ENCODE assay signal across 9 cellular contexts in the genomic region with DNA sequence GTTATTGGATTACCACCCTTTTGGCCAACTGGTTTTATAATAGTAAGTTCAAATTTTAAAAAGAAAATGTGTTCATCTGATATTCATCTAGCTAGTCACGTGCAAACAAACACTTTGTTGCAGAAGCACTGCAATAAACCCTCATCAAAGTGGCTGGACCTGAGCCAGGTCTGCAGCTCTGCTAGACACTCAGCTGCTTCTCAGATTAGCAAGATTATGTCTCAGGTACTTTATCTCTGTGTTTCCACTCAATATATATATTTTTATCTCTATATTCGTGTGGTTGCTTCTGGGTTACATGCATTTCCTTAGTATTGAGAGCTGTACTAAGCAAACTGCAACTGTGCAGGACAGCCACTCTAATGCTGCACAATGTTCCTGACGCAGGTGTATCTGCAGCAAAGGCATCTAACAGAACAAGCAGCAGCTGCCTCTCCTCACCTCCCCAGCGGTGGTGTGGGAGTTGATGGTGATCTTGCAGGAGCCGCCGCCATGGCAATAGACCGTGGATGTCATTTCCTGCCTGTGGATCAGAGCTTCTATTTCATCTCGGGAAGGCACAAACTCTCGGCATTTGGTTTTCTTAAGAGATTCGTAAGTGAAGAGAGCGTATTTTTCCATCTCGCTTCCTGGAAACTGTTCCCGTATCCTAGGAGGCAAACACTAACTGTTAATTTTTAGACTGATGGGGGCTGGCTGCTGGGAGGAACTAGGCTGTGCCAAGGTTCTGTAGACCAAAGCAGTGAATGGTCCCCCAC. TPM values are rescaled to one million over a fixed set of nuclear protein-coding genes. Genes with fewer than 3 reads are reported as not detected.
DNase-seq lines count a peak whose midpoint lies in the region; ATAC-seq and TF ChIP-seq lines count a peak whose summit lies in the region.
"Had no signal": no experiment of that assay in that cellular context is flagged by ENCODE, and none has a peak within 500 bp of the region (broad histone marks: within the 10 kb centered on the region; RNA-seq: fewer than 3 reads in every experiment).

No MANE protein-coding gene starts in this region.

- POLR2A ChIA-PET in CD8-positive, alpha-beta T cell (lab: Charles Lee), result interaction anchor here (0.7 to 1.6 kb wide), 2 partner anchors 57 to 81 kb away, joined by 3 to 4 read pairs; a partner anchor contains a TSS

- H3K4me3 Mint-ChIP-seq in CD8-positive, alpha-beta T cell, result peak overlapping the region; percentile 35

- peak; percentile 61 for ATAC-seq in CD8-positive, alpha-beta T cell
- ATAC-seq in GM19397 (IDR thresholded peaks at IDR 0.05; ENCODE audit: unreplicated experiment), result no peak

- 79 to 80% (median 79%) methylated on average over 13 of the region's 13 CpGs for WGBS in ovary, 3 donors

- peak overlapping the region; percentile 42 for H3K27ac Mint-ChIP-seq in CD8-positive, alpha-beta T cell

- TF ChIP-seq CTCF in CD8-positive, alpha-beta T cell (IDR thresholded peaks at IDR 0.05), result no peak
- TF ChIP-seq CTCF in ovary (IDR thresholded peaks at IDR 0.05), result no peak

- TF ChIP-seq EP300 in ovary (IDR thresholded peaks at IDR 0.05), result no peak

- no peaks in the 10 kb centered on the region for H3K9me3 Mint-ChIP-seq in CD8-positive, alpha-beta T cell

- H3K9me3 ChIP-seq in CD8-positive, alpha-beta T cell (ENCODE audit: low read length), result no peaks in the 10 kb centered on the region
- H3K9me3 ChIP-seq in ovary, result no peaks in the 10 kb centered on the region
- H3K9me3 ChIP-seq: vagina had no signal

- H3K27me3 ChIP-seq in CD8-positive, alpha-beta T cell (ENCODE audit: insufficient read depth, low read length), result no peaks in the 10 kb centered on the region
- H3K27me3 ChIP-seq in ovary, result no peaks in the 10 kb centered on the region
- H3K27me3 ChIP-seq: vagina had no signal

- DNase-seq in CD8-positive, alpha-beta T cell, result peak in 6 of 7 experiments; percentile 14 to 71 (median 49)
- peak; percentile 19 for DNase-seq in NCI-H1436 (lab: John Stamatoyannopoulos, UW)
- DNase-seq in activated T-cell treated with anti-CD3 and anti-CD28 coated beads, Interleukin-2, amount 50 U/mL, for 48 hours, result peak; percentile 33 to 46
- DNase-seq in left kidney (ENCODE audit: low read depth, low spot score), result peak; percentile 90
- DNase-seq in ovary, result no peak
- DNase-seq in activated CD4-positive, CD25-positive, alpha-beta regulatory T cell treated with anti-CD3 and anti-CD28 coated beads, Interleukin-2, amount 50 U/mL, for 72 hours, result no peak
- no peak for DNase-seq in NCI-H526 (lab: John Stamatoyannopoulos, UW)

- H3K4me3 ChIP-seq in CD8-positive, alpha-beta T cell (ENCODE audit: low read depth, low read length), result peak overlapping the region; percentile 20
- no peak overlapping the region for H3K4me3 ChIP-seq in ovary
- H3K4me3 ChIP-seq: vagina had no signal

- no peaks in the 10 kb centered on the region for H3K36me3 Mint-ChIP-seq in CD8-positive, alpha-beta T cell

- H3K27me3 Mint-ChIP-seq in CD8-positive, alpha-beta T cell (ENCODE audit: low read depth), result no peaks in the 10 kb centered on the region

- H3K36me3 ChIP-seq in CD8-positive, alpha-beta T cell (ENCODE audit: insufficient read depth, low read length), result no peaks in the 10 kb centered on the region
- H3K36me3 ChIP-seq in ovary, result no peaks in the 10 kb centered on the region

- intact Hi-C loops in CD8-positive, alpha-beta T cell (cut with DNase I, micrococcal nuclease), result loop anchor here in 1 of 2 experiments (10.0 kb wide), 1 partner anchor 509 kb away; no protein-coding TSS in a partner anchor
- intact Hi-C loops in ovary (cut with DNase I), result no loop called here

- CTCF ChIA-PET in CD8-positive, alpha-beta T cell (lab: Charles Lee), result interaction anchor here (1.3 to 1.7 kb wide), 2 partner anchors 100 to 183 kb away, joined by 3 to 5 read pairs; no protein-coding TSS in a partner anchor

- no peak overlapping the region for H3K27ac ChIP-seq in CD8-positive, alpha-beta T cell (ENCODE audit: low read depth, low read length)
- no peak overlapping the region for H3K27ac ChIP-seq in ovary
- H3K27ac ChIP-seq: vagina had no signal

- TF ChIP-seq POLR2A in ovary (IDR thresholded peaks at IDR 0.05), result no peak

- peaks cover 14% of the 10 kb centered on the region for H3K4me1 Mint-ChIP-seq in CD8-positive, alpha-beta T cell (ENCODE audit: low read depth)

- peaks cover 13% of the 10 kb centered on the region for H3K4me1 ChIP-seq in CD8-positive, alpha-beta T cell (ENCODE audit: insufficient read depth, low read length)
- H3K4me1 ChIP-seq in ovary (ENCODE audit: insufficient read depth), result peaks cover 6% of the 10 kb centered on the region

RNA-seq across cellular contexts. Expression of a gene that starts 56.6 kb away (rescaled TPM):
- 10 to 100 TPM; 62.2 to 73.9 TPM for total RNA-seq in CD8-positive, alpha-beta T cell
- total RNA-seq in ovary, result 10 to 100 TPM in 1 of 7 donors, 1 to 10 TPM in 6; 2.0 to 20.0 (median 4.8) TPM
- 1 to 10 TPM; 1.0 to 2.7 TPM for polyA plus RNA-seq in ovary

Comparison
In these comparisons a context has a peak if more than half of its experiments do, and no peak if none do; other contexts are left out.
1. DNase-seq: peak in CD8-positive, alpha-beta T cell (6 of 7), NCI-H1436 (single experiment), activated T-cell treated with anti-CD3 and anti-CD28 coated beads, Interleukin-2, amount 50 U/mL, for 48 hours (2 of 2) and left kidney (single experiment); none in ovary (0 of 5), activated CD4-positive, CD25-positive, alpha-beta regulatory T cell treated with anti-CD3 and anti-CD28 coated beads, Interleukin-2, amount 50 U/mL, for 72 hours (single experiment) and NCI-H526 (0 of 2).